Comparison of ENCODE assay signal across 24 cellular contexts in the genomic region with DNA sequence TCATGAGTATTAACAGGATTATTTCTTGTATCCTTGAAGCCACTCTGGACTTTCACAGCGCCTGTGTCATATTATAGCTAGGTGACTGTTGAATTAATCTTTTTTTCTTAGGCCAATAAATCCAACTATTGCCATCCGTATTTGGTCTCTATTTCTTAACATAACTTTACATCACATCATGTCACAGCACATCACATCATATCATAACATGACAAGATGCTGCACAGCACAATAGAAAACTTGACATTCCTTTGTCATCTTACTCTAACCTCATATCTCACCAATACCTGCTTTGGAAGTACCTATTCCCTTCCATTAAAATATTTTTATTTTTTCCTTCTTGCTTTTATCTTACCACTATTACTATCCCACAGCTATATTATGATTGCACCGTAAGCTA.
"Had no signal": no experiment of that assay in that cellular context is flagged by ENCODE, and none has a peak within 500 bp of the region (broad histone marks: within the 10 kb centered on the region; RNA-seq: fewer than 3 reads in every experiment).

No MANE protein-coding gene starts in this region.

- H3K9me3 ChIP-seq: stomach, suprapubic skin, testis, thoracic aorta, thyroid gland, tibial artery, tibial nerve, transverse colon, upper lobe of left lung, upper lobe of right lung, uterus, vagina had no signal

- DNase-seq: stimulated activated CD4-positive, alpha-beta T cell treated with anti-CD3 and anti-CD28 coated beads, Interleukin-2, amount 100 ng/mL, for 48 hours; stimulated activated CD4-positive, alpha-beta T cell treated with anti-CD3 and anti-CD28 coated beads, Interleukin-4, amount 100 ng/mL, for 1 hour; stimulated activated CD4-positive, alpha-beta T cell treated with anti-CD3 and anti-CD28 coated beads, Interleukin-4, amount 100 ng/mL, for 24 hours; stimulated activated CD4-positive, alpha-beta T cell treated with anti-CD3 and anti-CD28 coated beads, Interleukin-4, amount 100 ng/mL, for 4 hours; stimulated activated CD8-positive, alpha-beta memory T cell treated with anti-CD3 and anti-CD28 coated beads, Interleukin-4, amount 100 ng/mL, for 48 hours; stimulated activated naive B cell treated with anti-CD40 and anti-IgM and Interleukin-4, amounts not matched to agents 10 μg/mL and 1 μg/mL and 100 μg/mL, for 72 hours; stimulated activated naive CD4-positive, alpha-beta T cell; stimulated activated naive CD4-positive, alpha-beta T cell treated with Interleukin-2 at 50 U/mL for 16 hours; stimulated activated naive CD8-positive, alpha-beta T cell treated with anti-CD3 and anti-CD28 coated beads, Interleukin-15, amount 100 ng/mL, for 72 hours; stimulated activated naive CD8-positive, alpha-beta T cell treated with anti-CD3 and anti-CD28 coated beads, Interleukin-15, Interleukin-2, amounts not matched to agents 100 U/mL and 50 U/mL, for 24 hours; stomach; substantia nigra; testis; thyroid gland; tibial artery; transverse colon; trophoblast cell; upper lobe of left lung; upper lobe of right lung; uterus had no signal

- H3K27me3 ChIP-seq: stomach, suprapubic skin, testis, thyroid gland, tibial artery, tibial nerve, transverse colon, upper lobe of left lung, upper lobe of right lung, uterus, vagina had no signal

- H3K36me3 ChIP-seq: stomach, suprapubic skin, thoracic aorta, thyroid gland, tibial artery, tibial nerve, transverse colon, upper lobe of left lung, upper lobe of right lung, uterus, vagina had no signal

- H3K27ac ChIP-seq: stomach, suprapubic skin, testis, thoracic aorta, thyroid gland, tibial artery, tibial nerve, transverse colon, upper lobe of left lung, upper lobe of right lung, uterus, vagina had no signal

- H3K4me3 ChIP-seq: stomach, suprapubic skin, testis, thoracic aorta, thyroid gland, tibial artery, tibial nerve, transverse colon, upper lobe of left lung, upper lobe of right lung, uterus, vagina had no signal
